In the genomic region with DNA sequence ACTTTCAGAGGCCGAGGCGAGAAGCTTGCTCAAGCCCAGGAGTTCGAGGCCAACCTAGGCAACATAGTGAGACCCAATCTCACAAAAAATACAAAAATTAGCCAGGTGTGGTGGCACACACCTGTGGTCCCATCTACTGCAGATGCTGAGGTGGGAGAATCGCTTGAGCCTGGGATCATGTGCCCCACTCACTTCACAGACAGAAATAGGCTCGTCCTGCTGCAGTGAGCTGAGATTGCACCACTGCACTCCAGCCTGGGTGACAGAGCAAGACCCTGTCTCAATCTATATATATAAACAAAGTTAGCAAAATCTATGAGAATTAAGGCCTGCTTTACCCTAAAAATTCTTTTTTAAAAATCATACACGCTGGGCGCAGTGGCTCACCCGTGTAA, we compare ENCODE assay signal across 9 cellular contexts. TPM values are rescaled to one million over a fixed set of nuclear protein-coding genes. Genes with fewer than 3 reads are reported as not detected.
DNase-seq lines count a peak whose midpoint lies in the region; ATAC-seq and TF ChIP-seq lines count a peak whose summit lies in the region.
"Had no signal": no experiment of that assay in that cellular context is flagged by ENCODE, and none has a peak within 500 bp of the region (broad histone marks: within the 10 kb centered on the region; RNA-seq: fewer than 3 reads in every experiment).

No MANE protein-coding gene starts in this region.

- no peaks in the 10 kb centered on the region for H3K36me3 ChIP-seq in BLaER1 treated with 17β-estradiol and CSF1 and Interleukin-3, amounts not matched to agents 10 nM and 100 nM
- H3K36me3 ChIP-seq in SJCRH30, result no peaks in the 10 kb centered on the region
- no peaks in the 10 kb centered on the region for H3K36me3 ChIP-seq in esophagus muscularis mucosa
- H3K36me3 ChIP-seq in rectal smooth muscle tissue (ENCODE audit: control insufficient read depth, insufficient read depth, low read length), result no peaks in the 10 kb centered on the region

- DNase-seq in SJCRH30, result no peak
- no peak for DNase-seq in esophagus muscularis mucosa (ENCODE audit: extremely low spot score)
- no peak for DNase-seq in head of caudate nucleus
- no peak for DNase-seq in T1000 (lab: John Stamatoyannopoulos, UW)
- no peak for DNase-seq in NCI-H1694 (lab: John Stamatoyannopoulos, UW)

- H3K27me3 ChIP-seq in BLaER1 treated with 17β-estradiol and CSF1 and Interleukin-3, amounts not matched to agents 10 nM and 100 nM, result no peaks in the 10 kb centered on the region
- H3K27me3 ChIP-seq in SJCRH30 (peaks cover 6% of the 10 kb centered on the region), esophagus muscularis mucosa (no peaks in the 10 kb centered on the region), rectal smooth muscle tissue (ENCODE audit: control insufficient read depth, insufficient read depth, low read length) (no peaks in the 10 kb centered on the region)

- TF ChIP-seq EP300 in esophagus muscularis mucosa (IDR thresholded peaks at IDR 0.05), result no peak

- no peak for TF ChIP-seq CTCF in esophagus muscularis mucosa (IDR thresholded peaks at IDR 0.05)

- no peak for TF ChIP-seq POLR2A in esophagus muscularis mucosa (IDR thresholded peaks at IDR 0.05; ENCODE audit: low read depth)

- H3K9me3 ChIP-seq in BLaER1 treated with 17β-estradiol and CSF1 and Interleukin-3, amounts not matched to agents 10 nM and 100 nM (replicated peaks in 1 of 11), result no peaks in the 10 kb centered on the region
- H3K9me3 ChIP-seq in SJCRH30 (replicated peaks) (no peaks in the 10 kb centered on the region), esophagus muscularis mucosa (no peaks in the 10 kb centered on the region)

- H3K4me2 ChIP-seq in BLaER1 treated with 17β-estradiol and CSF1 and Interleukin-3, amounts not matched to agents 10 nM and 100 nM, result peak overlapping the region; percentile 77 to 94 (median 87)

- ATAC-seq in HG02763 (IDR thresholded peaks at IDR 0.05; ENCODE audit: unreplicated experiment), result no peak

- intact Hi-C loops in esophagus muscularis mucosa (cut with DNase I), result no loop called here
- intact Hi-C loops in head of caudate nucleus (cut with DNase I), result no loop called here

- H3K27ac ChIP-seq in BLaER1 treated with 17β-estradiol and CSF1 and Interleukin-3, amounts not matched to agents 10 nM and 100 nM, result peak overlapping the region; percentile 23 to 93 (median 86); a peak in 21 of 22 replicates
- H3K27ac ChIP-seq in SJCRH30 (peak overlapping the region; percentile 60; the same call in 1 of the 2 replicates), esophagus muscularis mucosa (replicated peaks in 1 of 4) (peak overlapping the region; percentile 87 to 96 (median 95)), rectal smooth muscle tissue (ENCODE audit: low read depth, low read length) (peak overlapping the region; percentile 92)

- H3K4me1 ChIP-seq in BLaER1 treated with 17β-estradiol and CSF1 and Interleukin-3, amounts not matched to agents 10 nM and 100 nM, result peaks cover 51 to 94% (median 89%) of the 10 kb centered on the region in 10 experiments
- H3K4me1 ChIP-seq in SJCRH30 (peaks cover 3% of the 10 kb centered on the region; the same call in 1 of the 2 replicates), esophagus muscularis mucosa (peaks cover 57 to 71% (median 62%) of the 10 kb centered on the region in 4 donors), rectal smooth muscle tissue (ENCODE audit: control insufficient read depth, insufficient read depth, low read length) (peaks cover 20% of the 10 kb centered on the region)

- 82% methylated on average over 8 of the region's 8 CpGs for WGBS in esophagus muscularis mucosa

- peak overlapping the region in 7 of 10 experiments; percentile 32 to 64 (median 50); a peak in 10 of 20 replicates for H3K4me3 ChIP-seq in BLaER1 treated with 17β-estradiol and CSF1 and Interleukin-3, amounts not matched to agents 10 nM and 100 nM
- H3K4me3 ChIP-seq in SJCRH30 (no peak overlapping the region), esophagus muscularis mucosa (peak overlapping the region in 3 of 4 donors; percentile 28 to 41 (median 31)), rectal smooth muscle tissue (ENCODE audit: low read length) (peak overlapping the region; percentile 45)

- H3K9ac ChIP-seq in BLaER1 treated with 17β-estradiol and CSF1 and Interleukin-3, amounts not matched to agents 10 nM and 100 nM, result peak overlapping the region; percentile 31 to 84 (median 76); a peak in 21 of 22 replicates
- H3K9ac ChIP-seq in rectal smooth muscle tissue (ENCODE audit: low read length), result peak overlapping the region; percentile 12

- H4K20me1 ChIP-seq in BLaER1 treated with 17β-estradiol and CSF1 and Interleukin-3, amounts not matched to agents 10 nM and 100 nM, result no peaks in the 10 kb centered on the region

RNA-seq across cellular contexts. Expression of a gene that starts 50.8 kb away (rescaled TPM):
- not detected in 2 replicates for total RNA-seq in SJCRH30 (2014; rRNA removed; shearing (Covaris generic))
- total RNA-seq in esophagus muscularis mucosa, result not detected
- total RNA-seq: sciatic nerve had no signal
